Comparison of ENCODE assay signal across 1 cellular context in the genomic region with DNA sequence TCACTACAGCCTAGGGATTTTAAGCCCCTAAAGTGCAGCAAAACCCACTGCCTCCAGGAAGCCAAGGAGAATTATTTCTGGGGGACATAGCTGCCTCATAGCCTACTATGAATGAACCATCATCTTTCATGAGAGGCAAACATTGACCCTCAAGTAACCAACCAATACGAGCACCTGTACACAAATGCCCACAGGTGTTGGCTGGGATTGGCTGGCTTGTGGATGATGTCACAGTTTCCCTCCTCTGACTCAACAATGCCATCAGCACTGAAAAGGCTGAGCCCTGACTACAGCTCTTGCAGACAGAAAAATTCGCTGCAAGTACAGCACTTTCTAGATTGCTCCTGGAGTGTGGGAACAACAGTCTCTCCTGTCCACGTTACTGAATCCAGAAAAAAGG.
TF ChIP-seq lines count a peak whose summit lies in the region.

A gene with protein sequence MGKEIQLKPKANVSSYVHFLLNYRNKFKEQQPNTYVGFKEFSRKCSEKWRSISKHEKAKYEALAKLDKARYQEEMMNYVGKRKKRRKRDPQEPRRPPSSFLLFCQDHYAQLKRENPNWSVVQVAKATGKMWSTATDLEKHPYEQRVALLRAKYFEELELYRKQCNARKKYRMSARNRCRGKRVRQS (plus strand): TSS at position 301 of the 400 bp plus-strand sequence. CDS start 113 bp downstream, outside the sequence.

TF ChIP-seq in H1, 55 proteins besides CTCF, POLR2A, EP300 and RAD21:
- TF ChIP-seq FOSL1 (IDR thresholded peaks at IDR 0.05; ENCODE audit: insufficient read depth, low read depth, low read length), result no peak
- no peak for TF ChIP-seq TCF12 (IDR thresholded peaks at IDR 0.05; ENCODE audit: low read depth, low read length)
- no peak for TF ChIP-seq CBX8 (IDR thresholded peaks at IDR 0.05; ENCODE audit: borderline replicate concordance, low read depth, low read length)
- TF ChIP-seq ATF2 (IDR thresholded peaks at IDR 0.05; ENCODE audit: low read length), result no peak
- no peak for TF ChIP-seq GTF2F1 (IDR thresholded peaks at IDR 0.05; ENCODE audit: borderline replicate concordance, low read depth, low read length)
- TF ChIP-seq CHD1 (IDR thresholded peaks at IDR 0.05; ENCODE audit: low read depth, low read length), result no peak
- TF ChIP-seq NRF1 (IDR thresholded peaks at IDR 0.05; ENCODE audit: low read depth, low read length), result no peak
- peak; percentile 43; the same call in 1 of the 2 replicates for TF ChIP-seq CREB1 (IDR thresholded peaks at IDR 0.05)
